ENCODE assay signal across 10 cellular contexts in genomic region chr12:2405039-2405438, GRCh38.
"Had no signal": no experiment of that assay in that cellular context is flagged by ENCODE, and none has a peak within 500 bp of the region (broad histone marks: within the 10 kb centered on the region; RNA-seq: fewer than 3 reads in every experiment).

No MANE protein-coding gene starts in this region.

- H3K9me3 ChIP-seq: HAP-1 had no signal

- FAIRE-seq: H1, H54 had no signal

- H3K9ac ChIP-seq: GM23248 had no signal

- DNase-seq: GM23248, GOT3, H7, H9, HCEC 1CT, HFFc6 had no signal

- H3K4me3 ChIP-seq: GM23248, GM23338, HAP-1 had no signal

- H3K4me1 ChIP-seq: HAP-1 had no signal

- H3K27ac ChIP-seq: GM23248 had no signal

- H3K36me3 ChIP-seq: HAP-1 had no signal
